Comparison of ENCODE assay signal across 12 cellular contexts in the genomic region with DNA sequence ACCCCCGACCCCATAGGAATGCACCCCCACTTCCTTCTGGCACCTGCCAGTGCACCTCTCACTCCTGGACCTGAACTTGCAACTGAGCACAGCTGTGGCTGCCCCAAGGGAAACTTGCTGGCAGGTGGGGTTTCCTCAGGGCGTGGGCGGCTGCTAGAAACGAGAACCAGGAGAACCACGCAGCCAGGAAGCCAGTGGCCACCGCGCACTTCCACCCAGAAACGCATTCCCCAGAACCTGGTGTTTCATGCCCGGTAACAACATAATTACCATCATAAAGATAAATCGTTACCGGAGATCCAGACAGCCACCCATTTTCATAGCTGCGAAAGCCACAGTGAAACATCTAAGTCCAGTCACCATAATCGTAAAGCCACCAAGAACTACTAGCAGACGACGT.
DNase-seq lines count a peak whose midpoint lies in the region; ATAC-seq, FAIRE-seq and TF ChIP-seq lines count a peak whose summit lies in the region.
"Had no signal": no experiment of that assay in that cellular context is flagged by ENCODE, and none has a peak within 500 bp of the region (broad histone marks: within the 10 kb centered on the region; RNA-seq: fewer than 3 reads in every experiment).

No MANE protein-coding gene starts in this region.

- FAIRE-seq in frontal cortex (lab: Jason Lieb, UNC) = no peak
- FAIRE-seq: astrocyte had no signal

- peak; percentile 59 for DNase-seq in activated T-cell treated with anti-CD3 and anti-CD28 coated beads, Interleukin-2, amount 50 U/mL, for 4 hours
- peak; percentile 71 to 76 for DNase-seq in stimulated activated CD4-positive, alpha-beta T cell treated with anti-CD3 and anti-CD28 coated beads, Interleukin-2, amount 100 ng/mL, for 24 hours
- DNase-seq in NCI-H187 treated with DMSO at 0.1 percent for 48 hours (lab: John Stamatoyannopoulos, UW) (no peak), frontal cortex (ENCODE audit: low spot score in 2 of 2) (no peak), NCI-H2107 treated with DMSO at 0.1 percent for 48 hours (lab: John Stamatoyannopoulos, UW; ENCODE audit: unreplicated experiment) (no peak)
- no peak for DNase-seq in NK-92 treated with Interleukin-12 subunit alpha and Interleukin-12 subunit beta, amount 100 ng/mL, for 24 hours (lab: John Stamatoyannopoulos, UW)
- DNase-seq: Karpas-422, testis had no signal

- H3K9me3 Mint-ChIP-seq in activated T-cell treated with anti-CD3 and anti-CD28 coated beads, Interleukin-2, amount 50 U/mL, for 4 hours = no peaks in the 10 kb centered on the region

- peak overlapping the region; percentile 48 for H3K4me3 Mint-ChIP-seq in activated T-cell treated with anti-CD3 and anti-CD28 coated beads, Interleukin-2, amount 50 U/mL, for 4 hours

- peak; percentile 12 for TF ChIP-seq POLR2A in GM18505 (IDR thresholded peaks at IDR 0.05; ENCODE audit: borderline replicate concordance, extremely low read depth, insufficient read depth, insufficient read length)

- peak; percentile 63 for ATAC-seq in GM18505 (IDR thresholded peaks at IDR 0.05; ENCODE audit: unreplicated experiment)
- peak; percentile 47 for ATAC-seq in HG03095 (IDR thresholded peaks at IDR 0.05; ENCODE audit: unreplicated experiment)
- peak; percentile 69 to 73 for ATAC-seq in activated T-cell treated with anti-CD3 and anti-CD28 coated beads, Interleukin-2, amount 50 U/mL, for 4 hours
- ATAC-seq: left lung had no signal

- H3K27me3 Mint-ChIP-seq in activated T-cell treated with anti-CD3 and anti-CD28 coated beads, Interleukin-2, amount 50 U/mL, for 4 hours (ENCODE audit: low read depth) = no peaks in the 10 kb centered on the region

- peaks cover 69% of the 10 kb centered on the region for H3K4me1 Mint-ChIP-seq in activated T-cell treated with anti-CD3 and anti-CD28 coated beads, Interleukin-2, amount 50 U/mL, for 4 hours (ENCODE audit: low read depth)

- peaks cover 10% of the 10 kb centered on the region for H3K36me3 Mint-ChIP-seq in activated T-cell treated with anti-CD3 and anti-CD28 coated beads, Interleukin-2, amount 50 U/mL, for 4 hours (ENCODE audit: insufficient read depth)

Comparison
In these comparisons a context has a peak if more than half of its experiments do, and no peak if none do; other contexts are left out.
1. DNase-seq: peak in activated T-cell treated with anti-CD3 and anti-CD28 coated beads, Interleukin-2, amount 50 U/mL, for 4 hours (single experiment) and stimulated activated CD4-positive, alpha-beta T cell treated with anti-CD3 and anti-CD28 coated beads, Interleukin-2, amount 100 ng/mL, for 24 hours (2 of 2); none in NCI-H187 treated with DMSO at 0.1 percent for 48 hours (single experiment), NK-92 treated with Interleukin-12 subunit alpha and Interleukin-12 subunit beta, amount 100 ng/mL, for 24 hours (single experiment), frontal cortex (0 of 2) and NCI-H2107 treated with DMSO at 0.1 percent for 48 hours (single experiment).
2. Peak in every context shown above with its lines, with median percentiles within 50 percentile points of each other: ATAC-seq.